Comparison of ENCODE assay signal across 12 cellular contexts in genomic region chr6:5249451-5250122, GRCh38.
"Had no signal": no experiment of that assay in that cellular context is flagged by ENCODE, and none has a peak within 500 bp of the region (broad histone marks: within the 10 kb centered on the region; RNA-seq: fewer than 3 reads in every experiment).

No MANE protein-coding gene starts in this region.

- H3K27ac Mint-ChIP-seq: activated CD4-positive, alpha-beta memory T cell treated with anti-CD3 and anti-CD28 coated beads, Interleukin-2, amount 10 ng/mL, durations not matched to agents 7 days and 5 days; activated CD4-positive, alpha-beta T cell treated with anti-CD3 and anti-CD28 coated beads for 36 hours; memory B cell; nephron progenitor cell had no signal

- H3K27me3 ChIP-seq: left lung, upper lobe of right lung had no signal

- H3K4me3 Mint-ChIP-seq: activated CD4-positive, alpha-beta memory T cell treated with anti-CD3 and anti-CD28 coated beads, Interleukin-2, amount 10 ng/mL, durations not matched to agents 7 days and 5 days; activated CD4-positive, alpha-beta T cell treated with anti-CD3 and anti-CD28 coated beads for 36 hours; memory B cell; nephron progenitor cell had no signal

- H3K36me3 ChIP-seq: left lung, upper lobe of right lung had no signal

- H3K27me3 Mint-ChIP-seq: activated CD4-positive, alpha-beta memory T cell treated with anti-CD3 and anti-CD28 coated beads, Interleukin-2, amount 10 ng/mL, durations not matched to agents 7 days and 5 days; activated CD4-positive, alpha-beta T cell treated with anti-CD3 and anti-CD28 coated beads for 36 hours; memory B cell had no signal

- DNase-seq: activated CD4-positive, alpha-beta memory T cell treated with anti-CD3 and anti-CD28 coated beads, Interleukin-2, amount 10 ng/mL, durations not matched to agents 7 days and 5 days; activated CD4-positive, alpha-beta T cell treated with anti-CD3 and anti-CD28 coated beads for 36 hours; activated naive CD4-positive, alpha-beta T cell; effector CD8-positive, alpha-beta T cell; left lung; nephron progenitor cell; psoas muscle; stimulated activated naive CD4-positive, alpha-beta T cell treated with Interleukin-2 at 50 U/mL for 16 hours; upper lobe of right lung had no signal

- H3K9me3 ChIP-seq: left lung, psoas muscle, upper lobe of right lung had no signal

- H3K4me3 ChIP-seq: coronary artery, left lung, psoas muscle, upper lobe of right lung had no signal

- H3K27ac ChIP-seq: coronary artery, left lung, psoas muscle, upper lobe of right lung had no signal

- H3K4me1 ChIP-seq: left lung, upper lobe of right lung had no signal

- ATAC-seq: activated CD4-positive, alpha-beta T cell treated with anti-CD3 and anti-CD28 coated beads for 36 hours; left lung; psoas muscle; sciatic nerve; upper lobe of right lung had no signal
